Comparison of ENCODE assay signal across 10 cellular contexts in genomic region chr17:43579570-43580140, GRCh38. TPM values are rescaled to one million over a fixed set of nuclear protein-coding genes. Genes with fewer than 3 reads are reported as not detected.
A peak's percentile ranks its signal among the peaks of the same experiment; 100 is the strongest.
DNase-seq lines count a peak whose midpoint lies in the region; ATAC-seq, FAIRE-seq and TF ChIP-seq lines count a peak whose summit lies in the region.
"Had no signal": no experiment of that assay in that cellular context is flagged by ENCODE, and none has a peak within 500 bp of the region (broad histone marks: within the 10 kb centered on the region; RNA-seq: fewer than 3 reads in every experiment).

No MANE protein-coding gene starts in this region.

- H3K4me3 Mint-ChIP-seq in Caco-2 (ENCODE audit: unreplicated experiment) = peak overlapping the region; percentile 68
- peak overlapping the region in 2 of 10 donors; percentile 7 to 37 for H3K4me3 Mint-ChIP-seq in naive thymus-derived CD4-positive, alpha-beta T cell

- no peak for ATAC-seq in naive thymus-derived CD4-positive, alpha-beta T cell
- no peak for ATAC-seq in GM21367 (IDR thresholded peaks at IDR 0.05; ENCODE audit: unreplicated experiment)
- ATAC-seq in GM18505 (IDR thresholded peaks at IDR 0.05; ENCODE audit: unreplicated experiment) = no peak
- ATAC-seq in GM21528 (IDR thresholded peaks at IDR 0.05; ENCODE audit: low FRiP score, unreplicated experiment) = no peak

- CTCF ChIA-PET in Caco-2 (lab: Charles Lee) = interaction anchor here (0.5 to 7.8 kb wide), 11 partner anchors 13 to 360 kb away, joined by 3 to 208 read pairs (median 5); no protein-coding TSS in a partner anchor
- CTCF ChIA-PET in naive thymus-derived CD4-positive, alpha-beta T cell (lab: Charles Lee) = interaction anchor here (0.6 to 1.2 kb wide), 3 partner anchors 9 to 392 kb away, joined by 3 to 5 read pairs (median 4); no protein-coding TSS in a partner anchor

- H3K27ac ChIP-seq in HUES6 (ENCODE audit: low read depth, low read length) = no peak overlapping the region; the same call in 1 of the 2 replicates
- H3K27ac ChIP-seq in naive thymus-derived CD4-positive, alpha-beta T cell (ENCODE audit: low read depth, low read length) = no peak overlapping the region
- H3K27ac ChIP-seq: HL-60 had no signal

- peak overlapping the region; percentile 92 for H3K27ac Mint-ChIP-seq in Caco-2 (ENCODE audit: unreplicated experiment)
- H3K27ac Mint-ChIP-seq in naive thymus-derived CD4-positive, alpha-beta T cell = peak overlapping the region in 6 of 9 donors; percentile 12 to 80 (median 48)

- POLR2A ChIA-PET in Caco-2 (lab: Charles Lee) = interaction anchor here (0.5 to 4.0 kb wide), 9 partner anchors 17 to 219 kb away, joined by 3 to 46 read pairs (median 8); partner anchors contain the start of gene ETV4
- POLR2A ChIA-PET in naive thymus-derived CD4-positive, alpha-beta T cell (lab: Charles Lee) = interaction anchor here (0.5 to 0.6 kb wide), 2 partner anchors 82 to 1189 kb away, joined by 3 read pairs; no protein-coding TSS in a partner anchor

- H3K4me1 ChIP-seq in Caco-2 = peaks cover 83% of the 10 kb centered on the region
- H3K4me1 ChIP-seq in HUES6 (ENCODE audit: control insufficient read depth, insufficient read depth, low read length) = peaks cover 34% of the 10 kb centered on the region
- peaks cover 5 to 6% of the 10 kb centered on the region in 2 donors for H3K4me1 ChIP-seq in naive thymus-derived CD4-positive, alpha-beta T cell (ENCODE audit: control insufficient read depth in 2 of 2, insufficient read depth in 2 of 2, low read length in 2 of 2)

- H3K36me3 ChIP-seq in Caco-2 (ENCODE audit: control insufficient read depth, insufficient read depth, low read length) (no peaks in the 10 kb centered on the region), HUES6 (ENCODE audit: control insufficient read depth, insufficient read depth, low read length) (no peaks in the 10 kb centered on the region), bronchial epithelial cell (ENCODE audit: control insufficient read depth, insufficient read depth, low read length) (no peaks in the 10 kb centered on the region)
- no peaks in the 10 kb centered on the region for H3K36me3 ChIP-seq in naive thymus-derived CD4-positive, alpha-beta T cell (ENCODE audit: control insufficient read depth in 2 of 3, insufficient read depth in 3 of 3, low read length in 3 of 3)
- H3K36me3 ChIP-seq: WERI-Rb-1 had no signal

- no peaks in the 10 kb centered on the region for H3K9me3 ChIP-seq in Caco-2
- no peaks in the 10 kb centered on the region for H3K9me3 ChIP-seq in HUES6 (ENCODE audit: control insufficient read depth, insufficient read depth, low read depth, low read length)
- H3K9me3 ChIP-seq in naive thymus-derived CD4-positive, alpha-beta T cell (ENCODE audit: control insufficient read depth in 2 of 3, low read length in 3 of 3) = no peaks in the 10 kb centered on the region

- peaks cover 28% of the 10 kb centered on the region for H3K36me3 Mint-ChIP-seq in Caco-2 (ENCODE audit: insufficient read depth, unreplicated experiment)
- H3K36me3 Mint-ChIP-seq in naive thymus-derived CD4-positive, alpha-beta T cell = peaks cover 0 to 1% (median 0%) of the 10 kb centered on the region in 5 donors

- peaks cover 82% of the 10 kb centered on the region for H3K4me1 Mint-ChIP-seq in Caco-2 (ENCODE audit: low read depth, unreplicated experiment)
- peaks cover 8 to 22% (median 14%) of the 10 kb centered on the region in 7 donors for H3K4me1 Mint-ChIP-seq in naive thymus-derived CD4-positive, alpha-beta T cell

- peak overlapping the region; percentile 20 for H3K9ac ChIP-seq in HUES6 (ENCODE audit: low read length)

- no peaks in the 10 kb centered on the region for H3K27me3 Mint-ChIP-seq in Caco-2 (ENCODE audit: insufficient read depth, unreplicated experiment)
- peaks cover 0 to 16% (median 5%) of the 10 kb centered on the region in 5 donors for H3K27me3 Mint-ChIP-seq in naive thymus-derived CD4-positive, alpha-beta T cell

- H3K27me3 ChIP-seq in Caco-2 (replicated peaks; ENCODE audit: control insufficient read depth, insufficient read depth, low read length) = no peaks in the 10 kb centered on the region
- no peaks in the 10 kb centered on the region; the same call in 1 of the 2 replicates for H3K27me3 ChIP-seq in HUES6 (ENCODE audit: control insufficient read depth, insufficient read depth, low read length)
- peaks cover 1% of the 10 kb centered on the region for H3K27me3 ChIP-seq in bronchial epithelial cell (ENCODE audit: control insufficient read depth, insufficient read depth, low read length)
- no peaks in the 10 kb centered on the region for H3K27me3 ChIP-seq in naive thymus-derived CD4-positive, alpha-beta T cell (ENCODE audit: control insufficient read depth in 2 of 2, insufficient read depth in 2 of 2, low read length in 2 of 2)

- intact Hi-C loops in Caco-2 (cut with micrococcal nuclease; ENCODE audit: unreplicated experiment) = loop anchor here (1.0 to 5.0 kb wide), 3 partner anchors 33 to 89 kb away; partner anchors contain the start of gene ETV4
- intact Hi-C loops in naive thymus-derived CD4-positive, alpha-beta T cell (cut with micrococcal nuclease) = loop anchor here in 1 of 2 donors (5.0 kb wide), 1 partner anchor 183 kb away; no protein-coding TSS in a partner anchor

- no peak for TF ChIP-seq POLR2A in GM18505 (IDR thresholded peaks at IDR 0.05; ENCODE audit: borderline replicate concordance, extremely low read depth, insufficient read depth, insufficient read length)

- peak; percentile 75 to 88 for DNase-seq in Caco-2
- DNase-seq in bronchial epithelial cell (ENCODE audit: low read depth) = peak; percentile 94
- no peak for DNase-seq in naive thymus-derived CD4-positive, alpha-beta T cell
- DNase-seq in stimulated activated CD4-positive, alpha-beta T cell treated with anti-CD3 and anti-CD28 coated beads, Interleukin-4, amount 100 ng/mL, for 4 hours = no peak

- no TSS peak for BruUV-seq in Caco-2 (replicated peaks; lab: Mats Ljungman, UMichigan)

- H3K4me3 ChIP-seq in Caco-2 (ENCODE audit: low read depth, low read length) (no peak overlapping the region), HUES6 (ENCODE audit: low read depth, low read length) (no peak overlapping the region), bronchial epithelial cell (ENCODE audit: low read depth, low read length) (no peak overlapping the region)
- H3K4me3 ChIP-seq in naive thymus-derived CD4-positive, alpha-beta T cell (ENCODE audit: low read length) = no peak overlapping the region

- TF ChIP-seq CTCF in Caco-2 (IDR thresholded peaks at IDR 0.05; ENCODE audit: insufficient read depth in 1 of 2, low read depth in 1 of 2, low read length in 1 of 2, severe bottlenecking in 1 of 2, unreplicated experiment in 1 of 2) = no peak
- no peak for TF ChIP-seq CTCF in bronchial epithelial cell (IDR thresholded peaks at IDR 0.05; ENCODE audit: insufficient read depth, low read length, severe bottlenecking)

- peaks cover 9% of the 10 kb centered on the region for H3K9me3 Mint-ChIP-seq in Caco-2 (ENCODE audit: unreplicated experiment)
- H3K9me3 Mint-ChIP-seq in naive thymus-derived CD4-positive, alpha-beta T cell = no peaks in the 10 kb centered on the region

- peak; percentile 81 for FAIRE-seq in bronchial epithelial cell (lab: Jason Lieb, UNC)

RNA-seq across cellular contexts. Expression of gene ETV4, which starts 33.5 kb away (rescaled TPM):
- 37.8 and 48.5 TPM in 2 replicates for total RNA-seq in Caco-2 (2022)
- 1.4 and 3.2 TPM in 2 replicates for total RNA-seq in bronchial epithelial cell
- total RNA-seq in naive thymus-derived CD4-positive, alpha-beta T cell = under 1 TPM in 1 of 5 experiments, not detected in 4; 0.85 TPM
- not detected for polyA plus RNA-seq in naive thymus-derived CD4-positive, alpha-beta T cell

Comparison
In these comparisons a context has a peak if more than half of its experiments do, and no peak if none do; other contexts are left out.
1. DNase-seq: peak in Caco-2 (2 of 2) and bronchial epithelial cell (single experiment); none in naive thymus-derived CD4-positive, alpha-beta T cell (0 of 9) and stimulated activated CD4-positive, alpha-beta T cell treated with anti-CD3 and anti-CD28 coated beads, Interleukin-4, amount 100 ng/mL, for 4 hours (0 of 2).